Comparison of ENCODE assay signal across 13 cellular contexts in genomic region chr17:50797486-50797885, GRCh38. TPM values are rescaled to one million over a fixed set of nuclear protein-coding genes. Genes with fewer than 3 reads are reported as not detected.
DNase-seq lines count a peak whose midpoint lies in the region; ATAC-seq and TF ChIP-seq lines count a peak whose summit lies in the region.
"Not testable (repeated sequence)": the region's sequence is repeated elsewhere in the genome, so short reads cannot be mapped to it uniquely, and the experiment has no call there.
"Had no signal": no experiment of that assay in that cellular context is flagged by ENCODE, and none has a peak within 500 bp of the region (broad histone marks: within the 10 kb centered on the region; RNA-seq: fewer than 3 reads in every experiment).

No MANE protein-coding gene starts in this region.

- 43 to 44% methylated on average over 5 to 9 of the region's 9 CpGs for WGBS in body of pancreas, 2 donors
- no CpG with 5 or more reads among the region's 9 CpGs for WGBS in neuronal stem cell (ENCODE audit: extremely low coverage in 2 of 2, insufficient read length in 2 of 2, insufficient replicate concordance in 1 of 2), 2 donors

- peak overlapping the region; percentile 95 for H3K27ac ChIP-seq in WERI-Rb-1
- not testable (repeated sequence) for H3K27ac ChIP-seq in body of pancreas; neuronal stem cell (replicated peaks; ENCODE audit: low read length)

- peak overlapping the region; percentile 75 for H2AFZ ChIP-seq in neuronal stem cell (ENCODE audit: low read length)

- not testable (repeated sequence) for H2BK120ac ChIP-seq in neuronal stem cell (ENCODE audit: low read depth, low read length)

- H3K9me3 ChIP-seq in HAP-1; WERI-Rb-1 (ENCODE audit: severe bottlenecking); body of pancreas; neuronal stem cell (replicated peaks in 1 of 2; ENCODE audit: control insufficient read depth in 2 of 2, insufficient read depth in 1 of 2, low read depth in 1 of 2, low read length in 2 of 2): not testable (repeated sequence)

- not testable (repeated sequence) for H2BK12ac ChIP-seq in neuronal stem cell (ENCODE audit: low read length)

- not testable (repeated sequence) for TF ChIP-seq POLR2A in body of pancreas (IDR thresholded peaks at IDR 0.05)

- not testable (repeated sequence) for H3K36me3 ChIP-seq in HAP-1 (replicated peaks); WERI-Rb-1; body of pancreas (replicated peaks in 1 of 2; ENCODE audit: insufficient read depth in 1 of 2, low read depth in 2 of 2); neuronal stem cell (replicated peaks in 1 of 2; ENCODE audit: control insufficient read depth in 2 of 2, insufficient read depth in 2 of 2, low read length in 2 of 2)

- not testable (repeated sequence) for H2AK5ac ChIP-seq in neuronal stem cell (ENCODE audit: low read depth, low read length)

- not testable (repeated sequence) for H3K4me3 ChIP-seq in HAP-1; WERI-Rb-1 (ENCODE audit: low read depth, low read length); body of pancreas; neuronal stem cell (ENCODE audit: low read length in 2 of 2)

- not testable (repeated sequence) for H3K4me3 Mint-ChIP-seq in stimulated activated effector memory CD8-positive, alpha-beta T cell treated with anti-CD3 and anti-CD28 coated beads, Interleukin-12 subunit alpha, Interleukin-12 subunit beta, amount 100 ng/mL, for 72 hours

- H3K4me1 Mint-ChIP-seq in stimulated activated effector memory CD8-positive, alpha-beta T cell treated with anti-CD3 and anti-CD28 coated beads, Interleukin-12 subunit alpha, Interleukin-12 subunit beta, amount 100 ng/mL, for 72 hours, result not testable (repeated sequence)

- not testable (repeated sequence) for H3K4me2 ChIP-seq in neuronal stem cell (ENCODE audit: insufficient read depth, low read length, poor library complexity, severe bottlenecking)

- not testable (repeated sequence) for H3K4ac ChIP-seq in neuronal stem cell (ENCODE audit: low read length)

- H3K23ac ChIP-seq in neuronal stem cell (ENCODE audit: low read depth, low read length, poor library complexity), result not testable (repeated sequence)

- TF ChIP-seq CTCF in WERI-Rb-1 (IDR thresholded peaks at IDR 0.05; ENCODE audit: low read depth, low read length); body of pancreas (IDR thresholded peaks at IDR 0.05): not testable (repeated sequence)

- in situ Hi-C loops in HAP-1 (cut with MboI; ENCODE audit: low sequenced_read_pairs), result not testable (repeated sequence)

- not testable (repeated sequence) for H3K9ac ChIP-seq in neuronal stem cell (ENCODE audit: low read depth, low read length, poor library complexity)

- not testable (repeated sequence) for H3K14ac ChIP-seq in neuronal stem cell (ENCODE audit: low read length)

- H3K36me3 Mint-ChIP-seq in stimulated activated effector memory CD8-positive, alpha-beta T cell treated with anti-CD3 and anti-CD28 coated beads, Interleukin-12 subunit alpha, Interleukin-12 subunit beta, amount 100 ng/mL, for 72 hours, result not testable (repeated sequence)

- ATAC-seq in body of pancreas, result peak; percentile 21
- not testable (repeated sequence) for ATAC-seq in stimulated activated effector memory CD8-positive, alpha-beta T cell treated with anti-CD3 and anti-CD28 coated beads, Interleukin-12 subunit alpha, Interleukin-12 subunit beta, amount 100 ng/mL, for 72 hours

- H3K4me1 ChIP-seq in HAP-1, body of pancreas: not testable (repeated sequence)
- peaks cover 3 to 13% of the 10 kb centered on the region in 2 donors for H3K4me1 ChIP-seq in neuronal stem cell (ENCODE audit: control insufficient read depth in 2 of 2, insufficient read depth in 1 of 2, low read depth in 1 of 2, low read length in 2 of 2)

- not testable (repeated sequence) for H3K18ac ChIP-seq in neuronal stem cell (ENCODE audit: low read length)

- H3K9me3 Mint-ChIP-seq in stimulated activated effector memory CD8-positive, alpha-beta T cell treated with anti-CD3 and anti-CD28 coated beads, Interleukin-12 subunit alpha, Interleukin-12 subunit beta, amount 100 ng/mL, for 72 hours, result not testable (repeated sequence)

- peak; percentile 13 to 36 for DNase-seq in HAP-1 (ENCODE audit: low spot score in 2 of 2)
- DNase-seq in WERI-Rb-1; body of pancreas; neuronal stem cell (ENCODE audit: low spot score); stimulated activated effector memory CD8-positive, alpha-beta T cell treated with anti-CD3 and anti-CD28 coated beads, Interleukin-12 subunit alpha, Interleukin-12 subunit beta, amount 100 ng/mL, for 72 hours (ENCODE audit: low spot score in 2 of 2): not testable (repeated sequence)
- DNase-seq in dermis blood vessel endothelial cell, result peak; percentile 34
- DNase-seq in iris pigment epithelial cell (ENCODE audit: low read depth), result peak; percentile 31

- H3K27me3 ChIP-seq in HAP-1 (ENCODE audit: low read depth); WERI-Rb-1 (ENCODE audit: insufficient read depth, low read depth, severe bottlenecking); body of pancreas; neuronal stem cell (ENCODE audit: control insufficient read depth in 3 of 3, insufficient read depth in 3 of 3, low read depth in 1 of 3, low read length in 3 of 3): not testable (repeated sequence)

- intact Hi-C loops in body of pancreas (cut with DNase I), result not testable (repeated sequence)

- H2BK5ac ChIP-seq in neuronal stem cell (ENCODE audit: low read length), result not testable (repeated sequence)

- not testable (repeated sequence) for H4K91ac ChIP-seq in neuronal stem cell (ENCODE audit: low read depth, low read length, poor library complexity)

- peak overlapping the region; percentile 26 for H3K27ac Mint-ChIP-seq in stimulated activated effector memory CD8-positive, alpha-beta T cell treated with anti-CD3 and anti-CD28 coated beads, Interleukin-12 subunit alpha, Interleukin-12 subunit beta, amount 100 ng/mL, for 72 hours

- not testable (repeated sequence) for H4K8ac ChIP-seq in neuronal stem cell (ENCODE audit: low read depth, low read length)

- H2BK15ac ChIP-seq in neuronal stem cell (ENCODE audit: low read length), result not testable (repeated sequence)

- H3K79me1 ChIP-seq in neuronal stem cell (ENCODE audit: low read depth, low read length), result not testable (repeated sequence)

RNA-seq across cellular contexts. Expression of gene ANKRD40CL, which starts 30.2 kb away (rescaled TPM):
- total RNA-seq in body of pancreas (1 to 10 TPM in 1 of 2 donors, not detected in 1; 1.6 TPM), dermis blood vessel endothelial cell (not detected in 2 replicates)
- polyA plus RNA-seq in neuronal stem cell (2013, experiment 1 of 2), result not detected
- not detected for polyA plus RNA-seq in neuronal stem cell (2013, experiment 2 of 2)
- total RNA-seq: CD4-positive, alpha-beta T cell; LHCN-M2; MCF 10A; Right ventricle myocardium superior; SJSA1 had no signal

RNA-seq across cellular contexts. Expression of gene WFIKKN2, which starts 37.9 kb away (rescaled TPM):
- total RNA-seq in body of pancreas (under 1 TPM; 0.26 to 0.66 TPM), dermis blood vessel endothelial cell (not detected in 2 replicates)
- polyA plus RNA-seq in neuronal stem cell (2013, experiment 1 of 2), result 0.03 TPM
- polyA plus RNA-seq in neuronal stem cell (2013, experiment 2 of 2), result 0.01 TPM
- total RNA-seq: CD4-positive, alpha-beta T cell; LHCN-M2; MCF 10A; SJSA1 had no signal
- polyA plus RNA-seq: A549 had no signal
